ENCODE assay signal across 8 cellular contexts in the genomic region with DNA sequence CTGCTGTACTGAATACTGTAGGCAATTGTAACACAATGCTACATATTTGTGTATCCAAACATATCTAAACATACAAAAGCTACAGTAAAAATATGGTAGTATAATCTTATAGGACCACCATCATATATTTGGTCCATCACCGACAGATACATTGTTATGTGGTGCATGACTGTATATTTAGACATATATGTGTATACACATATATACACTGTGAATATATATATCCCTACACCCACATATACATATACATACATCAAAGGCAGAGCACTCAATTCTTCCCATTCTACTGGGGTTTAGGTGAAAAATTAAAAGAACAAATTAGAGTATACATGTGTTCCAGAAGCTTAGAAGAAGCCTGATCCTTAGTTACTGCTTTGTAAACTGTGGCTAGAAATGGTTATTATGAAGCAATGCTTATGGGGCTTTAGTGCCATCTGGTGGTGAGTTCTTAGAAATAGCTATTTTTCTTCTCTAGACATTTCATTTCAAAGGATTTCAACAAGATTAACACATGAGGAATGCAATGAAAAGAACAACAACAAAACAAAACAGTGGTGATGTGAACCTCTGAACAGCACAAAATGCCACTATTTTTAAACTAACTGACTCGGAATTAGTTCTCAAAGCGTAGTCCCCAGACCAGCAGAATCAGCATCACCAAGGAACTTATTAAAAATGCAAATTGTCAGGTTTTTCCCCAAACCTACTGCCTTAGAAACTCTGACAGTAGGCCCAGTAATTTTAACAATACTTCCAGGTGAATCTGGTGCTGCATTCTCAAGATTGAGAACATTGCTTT. TPM values are rescaled to one million over a fixed set of nuclear protein-coding genes. Genes with fewer than 3 reads are reported as not detected.
A peak's percentile ranks its signal among the peaks of the same experiment; 100 is the strongest.
DNase-seq lines count a peak whose midpoint lies in the region; ATAC-seq, FAIRE-seq and TF ChIP-seq lines count a peak whose summit lies in the region.

No MANE protein-coding gene starts in this region.

- FAIRE-seq in RCC 7860 (lab: Jason Lieb, UNC) = peak; percentile 66

- intact Hi-C loops in posterior cingulate gyrus (cut with DNase I) = no loop called here
- intact Hi-C loops in left cardiac atrium (cut with DNase I) = no loop called here

- H3K4me1 ChIP-seq in parathyroid adenoma = peaks cover 13% of the 10 kb centered on the region

- H3K4me3 ChIP-seq in GM12865 (ENCODE audit: low read depth, low read length) (no peak overlapping the region), HL-60 (replicated peaks; ENCODE audit: insufficient read depth, low read length) (no peak overlapping the region), parathyroid adenoma (ENCODE audit: low read depth, low read length) (no peak overlapping the region)

- DNase-seq in ACHN (peak; percentile 32), GM12865 (ENCODE audit: low read depth) (peak; percentile 55), HL-60 (ENCODE audit: low read depth in 1 of 2, low spot score in 1 of 2) (no peak), RCC 7860 (ENCODE audit: low spot score) (peak; percentile 31), erythroblast (lab: John Stamatoyannopoulos, UW) (peak; percentile 21 to 58), posterior cingulate gyrus (no peak), left cardiac atrium (no peak)

- H3K27ac ChIP-seq in HL-60 (replicated peaks) = no peak overlapping the region
- no peak overlapping the region for H3K27ac ChIP-seq in parathyroid adenoma

- peak; percentile 67 for TF ChIP-seq CTCF in GM12865 (IDR thresholded peaks at IDR 0.05; ENCODE audit: insufficient read depth, low read depth, low read length, missing control alignments)
- TF ChIP-seq CTCF in HL-60 (IDR thresholded peaks at IDR 0.05; ENCODE audit: insufficient read depth, low read length) = peak; percentile 35
- TF ChIP-seq CTCF in parathyroid adenoma (IDR thresholded peaks at IDR 0.05) = peak; percentile 79

- H3K36me3 ChIP-seq in parathyroid adenoma (ENCODE audit: control insufficient read depth, insufficient read depth, low read length) = no peaks in the 10 kb centered on the region

- H2AFZ ChIP-seq in parathyroid adenoma = no peak overlapping the region

- no peak for TF ChIP-seq POLR2A in erythroblast (IDR thresholded peaks at IDR 0.05; ENCODE audit: low read length)

- H3K9ac ChIP-seq in parathyroid adenoma = no peak overlapping the region

- H3K9me3 ChIP-seq in parathyroid adenoma (ENCODE audit: control insufficient read depth, low read length) = no peaks in the 10 kb centered on the region

- H3K27me3 ChIP-seq in HL-60 (ENCODE audit: insufficient read depth, poor library complexity, severe bottlenecking) = peaks cover 4% of the 10 kb centered on the region
- H3K27me3 ChIP-seq in parathyroid adenoma (ENCODE audit: control insufficient read depth, insufficient read depth, low read length) = no peaks in the 10 kb centered on the region

- no peaks in the 10 kb centered on the region for H3K79me2 ChIP-seq in parathyroid adenoma

- ATAC-seq in left cardiac atrium = no peak

- no peak overlapping the region for H3K4me2 ChIP-seq in parathyroid adenoma (ENCODE audit: low read length)

- in situ Hi-C loops in ACHN (cut with HindIII; ENCODE audit: low pct_ligation_motif_present, low pct_unique_long_range_greater_than_20kb, low sequenced_read_pairs) = no loop called here

RNA-seq across cellular contexts. Expression of a gene that starts 38.0 kb away (rescaled TPM):
- total RNA-seq in left cardiac atrium = not detected

Comparison
In these comparisons a context has a peak if more than half of its experiments do, and no peak if none do; other contexts are left out.
1. DNase-seq: peak in ACHN (single experiment), GM12865 (single experiment), RCC 7860 (single experiment) and erythroblast (2 of 2); none in HL-60 (0 of 2), posterior cingulate gyrus (0 of 10) and left cardiac atrium (single experiment).
2. Peak in every context shown above with its lines, with median percentiles within 50 percentile points of each other: CTCF ChIP-seq.